14 cellular contexts compared by ENCODE assay signal in the genomic region with DNA sequence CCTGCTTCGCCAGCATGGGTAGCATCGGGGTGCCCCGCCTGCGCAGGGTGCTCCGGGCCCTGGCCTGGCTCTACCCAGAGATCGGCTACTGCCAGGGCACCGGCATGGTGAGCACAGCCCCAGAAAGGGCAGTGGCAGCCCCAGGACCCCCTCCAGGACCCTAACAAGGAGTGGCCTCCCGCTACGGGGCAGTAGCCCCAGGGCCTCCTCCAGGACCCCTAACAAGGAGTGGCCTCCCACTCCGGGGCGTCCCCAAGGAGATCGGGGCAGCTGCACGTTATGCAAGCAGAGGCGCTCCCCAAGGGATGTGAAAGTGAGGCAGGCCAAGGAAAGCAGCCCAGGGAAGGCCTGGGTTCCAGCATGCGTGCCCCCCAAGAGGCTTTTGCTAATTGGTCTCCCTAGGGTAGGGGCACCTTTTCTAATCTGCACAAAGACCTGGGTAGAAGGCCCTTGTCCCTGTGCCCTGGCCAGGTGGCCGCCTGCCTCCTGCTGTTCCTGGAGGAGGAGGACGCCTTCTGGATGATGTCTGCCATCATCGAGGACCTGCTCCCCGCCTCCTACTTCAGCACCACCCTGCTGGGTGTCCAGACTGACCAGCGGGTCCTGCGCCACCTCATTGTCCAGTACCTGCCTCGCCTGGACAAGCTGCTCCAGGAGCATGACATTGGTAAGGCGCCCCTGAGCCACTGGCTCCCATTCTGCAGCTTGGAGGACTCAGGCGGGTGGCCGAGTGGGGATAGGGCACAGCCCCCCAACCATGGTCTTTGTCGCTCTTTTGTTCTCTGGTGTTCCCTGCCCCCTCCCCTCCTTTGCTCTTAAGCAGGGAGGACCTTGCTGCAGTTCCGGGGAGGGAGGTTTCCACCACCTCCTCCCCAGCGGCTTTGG.
"Had no signal": no experiment of that assay in that cellular context is flagged by ENCODE, and none has a peak within 500 bp of the region (broad histone marks: within the 10 kb centered on the region; RNA-seq: fewer than 3 reads in every experiment).

No MANE protein-coding gene starts in this region.

- H3K27ac ChIP-seq: colonic mucosa, left lung, parathyroid adenoma, transverse colon had no signal

- H3K9me3 ChIP-seq: colonic mucosa, left lung, transverse colon had no signal

- H3K4me1 ChIP-seq: colonic mucosa, parathyroid adenoma had no signal

- H3K4me3 ChIP-seq: colonic mucosa, left lung, transverse colon had no signal

- ATAC-seq: left lung had no signal

- DNase-seq: activated CD4-positive, alpha-beta T cell treated with anti-CD3 and anti-CD28 coated beads, Interleukin-2, amount 50 U/mL, for 4 hours; activated gamma-delta T cell treated with Interleukin-2 at 50 U/mL for 16 hours; activated naive CD8-positive, alpha-beta T cell treated with anti-CD3 and anti-CD28 coated beads for 36 hours; activated T-cell treated with anti-CD3 and anti-CD28 coated beads, Interleukin-2, amount 50 U/mL, for 1 hour; colonic mucosa; effector CD4-positive, alpha-beta T cell; islet precursor cell; mesendoderm; small intestine; stimulated activated naive CD4-positive, alpha-beta T cell; T-helper 2 cell; transverse colon had no signal

- H3K27me3 ChIP-seq: colonic mucosa, left lung, transverse colon had no signal

- H3K9ac ChIP-seq: parathyroid adenoma had no signal

- H2AFZ ChIP-seq: parathyroid adenoma had no signal
